In genomic region chr3:50630394-50630793, GRCh38 we compare ENCODE assay signal across 22 cellular contexts. TPM values are rescaled to one million over a fixed set of nuclear protein-coding genes. Genes with fewer than 3 reads are reported as not detected.
A peak's percentile ranks its signal among the peaks of the same experiment; 100 is the strongest.
DNase-seq lines count a peak whose midpoint lies in the region; ATAC-seq, FAIRE-seq and TF ChIP-seq lines count a peak whose summit lies in the region.
"Had no signal": no experiment of that assay in that cellular context is flagged by ENCODE, and none has a peak within 500 bp of the region (broad histone marks: within the 10 kb centered on the region; RNA-seq: fewer than 3 reads in every experiment).

No MANE protein-coding gene starts in this region.

- intact Hi-C loops in CD4-positive, alpha-beta T cell (cut with DNase I, micrococcal nuclease) = no loop called here
- intact Hi-C loops in activated CD8-positive, alpha-beta T cell treated with anti-CD3 and anti-CD28 coated beads for 36 hours (cut with micrococcal nuclease) = no loop called here
- intact Hi-C loops in HepG2 (cut with micrococcal nuclease; ENCODE audit: unreplicated experiment) = no loop called here

- TF ChIP-seq RAD21 in SK-N-SH (IDR thresholded peaks at IDR 0.05; ENCODE audit: low read length) (no peak), HepG2 (CRISPR knock-in tag; IDR thresholded peaks at IDR 0.05) (no peak)

- POLR2A ChIA-PET in CD4-positive, alpha-beta T cell (lab: Charles Lee) = interaction anchor here (1.1 to 3.4 kb wide), 3 partner anchors 10 to 14 kb away, joined by 3 to 10 read pairs (median 5); no protein-coding TSS in a partner anchor
- POLR2A ChIA-PET in activated CD8-positive, alpha-beta T cell treated with anti-CD3 and anti-CD28 coated beads for 36 hours (lab: Charles Lee) = interaction anchor here (1.4 to 1.9 kb wide), 3 partner anchors 10 to 23 kb away, joined by 4 to 8 read pairs (median 7); partner anchors contain the start of gene MAPKAPK3
- POLR2A ChIA-PET in SK-N-SH (lab: Yijun Ruan, JAX) = no interaction called here
- POLR2A ChIA-PET in HepG2 (lab: Yijun Ruan, JAX) = no interaction called here

- in situ Hi-C loops in HepG2 (cut with HindIII; ENCODE audit: extremely low pct_ligation_motif_present, low pct_unique_long_range_greater_than_20kb) = no loop called here

- no peak for TF ChIP-seq CTCF in CD4-positive, alpha-beta T cell (IDR thresholded peaks at IDR 0.05)
- TF ChIP-seq CTCF in activated CD8-positive, alpha-beta T cell treated with anti-CD3 and anti-CD28 coated beads for 36 hours (IDR thresholded peaks at IDR 0.05) = no peak
- TF ChIP-seq CTCF in SK-N-SH (IDR thresholded peaks at IDR 0.05) (no peak), HepG2 (CRISPR knock-in tag; IDR thresholded peaks at IDR 0.05) (no peak)

- H3K9me3 ChIP-seq in CD4-positive, alpha-beta T cell (ENCODE audit: control insufficient read depth, low read length) = no peaks in the 10 kb centered on the region
- H3K9me3 ChIP-seq in SK-N-SH = no peaks in the 10 kb centered on the region
- H3K9me3 ChIP-seq in HepG2 (ENCODE audit: low read length) = no peaks in the 10 kb centered on the region
- H3K9me3 ChIP-seq: BE2C, pancreas, tibial artery had no signal

- H3K4me3 ChIP-seq in SK-N-SH (ENCODE audit: low read depth in 2 of 2, low read length in 1 of 2) (no peak overlapping the region), HepG2 (replicated peaks in 1 of 3; ENCODE audit: insufficient read depth in 1 of 3, low read depth in 2 of 3, low read length in 3 of 3) (no peak overlapping the region)
- H3K4me3 ChIP-seq: hepatocyte, pancreas, tibial artery had no signal

- peak overlapping the region; percentile 70 for H3K27ac Mint-ChIP-seq in CD4-positive, alpha-beta T cell
- H3K27ac Mint-ChIP-seq in activated CD8-positive, alpha-beta T cell treated with anti-CD3 and anti-CD28 coated beads for 36 hours = peak overlapping the region; percentile 61
- H3K27ac Mint-ChIP-seq: activated naive CD4-positive, alpha-beta T cell treated with anti-CD3 and anti-CD28 coated beads, Interleukin-2, amount 10 ng/mL, durations not matched to agents 7 days and 5 days had no signal

- H3K4me2 ChIP-seq in SK-N-SH (no peak overlapping the region), HepG2 (ENCODE audit: low read depth, low read length) (no peak overlapping the region)
- H3K4me2 ChIP-seq: hepatocyte had no signal

- no peaks in the 10 kb centered on the region for H3K27me3 ChIP-seq in CD4-positive, alpha-beta T cell (ENCODE audit: control insufficient read depth, insufficient read depth, low read length)
- H3K27me3 ChIP-seq in SK-N-SH (ENCODE audit: insufficient read depth) (no peaks in the 10 kb centered on the region), HepG2 (ENCODE audit: control insufficient read depth in 1 of 2, insufficient read depth in 2 of 2, low read length in 2 of 2) (no peaks in the 10 kb centered on the region)
- H3K27me3 ChIP-seq: BE2C, hepatocyte, pancreas, tibial artery had no signal

- H3K27me3 Mint-ChIP-seq in CD4-positive, alpha-beta T cell = no peaks in the 10 kb centered on the region
- no peaks in the 10 kb centered on the region for H3K27me3 Mint-ChIP-seq in activated CD8-positive, alpha-beta T cell treated with anti-CD3 and anti-CD28 coated beads for 36 hours
- H3K27me3 Mint-ChIP-seq: activated naive CD4-positive, alpha-beta T cell treated with anti-CD3 and anti-CD28 coated beads, Interleukin-2, amount 10 ng/mL, durations not matched to agents 7 days and 5 days; brain; IgD-negative memory B cell had no signal

- TF ChIP-seq EP300 in SK-N-SH (IDR thresholded peaks at IDR 0.05; ENCODE audit: borderline replicate concordance in 1 of 2, low read depth in 1 of 2, low read length in 1 of 2) (no peak), HepG2 (IDR thresholded peaks at IDR 0.05; ENCODE audit: low read depth in 2 of 2, low read length in 2 of 2) (no peak), HepG2 (CRISPR knock-in tag; IDR thresholded peaks at IDR 0.05; ENCODE audit: borderline replicate concordance) (no peak)

- no peaks in the 10 kb centered on the region for H3K9me3 Mint-ChIP-seq in CD4-positive, alpha-beta T cell
- H3K9me3 Mint-ChIP-seq in activated CD8-positive, alpha-beta T cell treated with anti-CD3 and anti-CD28 coated beads for 36 hours = no peaks in the 10 kb centered on the region
- H3K9me3 Mint-ChIP-seq: activated naive CD4-positive, alpha-beta T cell treated with anti-CD3 and anti-CD28 coated beads, Interleukin-2, amount 10 ng/mL, durations not matched to agents 7 days and 5 days; IgD-negative memory B cell had no signal

- H3F3A ChIP-seq in SK-N-SH (replicated peaks; ENCODE audit: insufficient read depth) = no peaks in the 10 kb centered on the region

- TF ChIP-seq POLR2A in GM12891 (IDR thresholded peaks at IDR 0.05; ENCODE audit: low read depth, low read length) (no peak), HepG2 (IDR thresholded peaks at IDR 0.05; ENCODE audit: insufficient read depth in 1 of 2, low read depth in 2 of 2, low read length in 2 of 2) (no peak)

- FAIRE-seq in GM12891 (lab: Jason Lieb, UNC) (peak; percentile 5), HepG2 (lab: Jason Lieb, UNC) (no peak)
- FAIRE-seq: GM18507, pancreas, small intestine had no signal

- H3K27ac ChIP-seq in CD4-positive, alpha-beta T cell (ENCODE audit: low read depth, low read length) = no peak overlapping the region
- H3K27ac ChIP-seq in SK-N-SH (ENCODE audit: low read depth in 2 of 2, low read length in 1 of 2) = peak overlapping the region in 1 of 2 experiments; percentile 74; a peak in 1 of 4 replicates
- H3K27ac ChIP-seq in HepG2 (ENCODE audit: extremely low read length, insufficient read depth, low read length) = no peak overlapping the region
- H3K27ac ChIP-seq: hepatocyte, pancreas, tibial artery, WERI-Rb-1 had no signal

- H3K4me1 ChIP-seq in SK-N-SH (ENCODE audit: control insufficient read depth in 1 of 2, insufficient read depth in 2 of 2, low read depth in 1 of 2, low read length in 1 of 2) (peaks cover 6 to 43% of the 10 kb centered on the region in 2 experiments; a peak in 3 of 4 replicates), HepG2 (ENCODE audit: insufficient read depth, low read length) (no peaks in the 10 kb centered on the region)
- H3K4me1 ChIP-seq: pancreas had no signal

- ATAC-seq in CD4-positive, alpha-beta T cell (ENCODE audit: poor library complexity) = no peak
- ATAC-seq in activated CD8-positive, alpha-beta T cell treated with anti-CD3 and anti-CD28 coated beads for 36 hours = no peak
- ATAC-seq in HG02884 (IDR thresholded peaks at IDR 0.05; ENCODE audit: unreplicated experiment) (no peak), HepG2 (no peak)

- H4K20me1 ChIP-seq in SK-N-SH (ENCODE audit: insufficient read depth) (no peaks in the 10 kb centered on the region), HepG2 (ENCODE audit: insufficient read depth, low read length) (no peaks in the 10 kb centered on the region)

- CTCF ChIA-PET in CD4-positive, alpha-beta T cell (lab: Charles Lee) = interaction anchor here (1.1 to 1.2 kb wide), 2 partner anchors 14 to 26 kb away, joined by 3 read pairs; no protein-coding TSS in a partner anchor
- CTCF ChIA-PET in activated CD8-positive, alpha-beta T cell treated with anti-CD3 and anti-CD28 coated beads for 36 hours (lab: Charles Lee) = interaction anchor here (1.2 to 8.5 kb wide), 5 partner anchors 10 to 22 kb away, joined by 3 to 47 read pairs (median 4); partner anchors contain the start of gene MAPKAPK3
- CTCF ChIA-PET in SK-N-SH (lab: Yijun Ruan, JAX) (interaction anchor here (0.9 to 14.3 kb wide), 7 partner anchors 12 to 759 kb away, joined by 3 to 162 read pairs (median 5); partner anchors contain the start of gene MAPKAPK3), HepG2 (lab: Yijun Ruan, JAX; ENCODE audit: low intra/inter-chr PET ratio, low total read pairs) (no interaction called here)

- DNase-seq in CD4-positive, alpha-beta T cell = no peak
- DNase-seq in GM12891 (ENCODE audit: insufficient read length, low spot score) (no peak), myocyte (ENCODE audit: low read depth) (peak; percentile 50), SK-N-SH (no peak), HepG2 (ENCODE audit: low spot score) (no peak)
- no peak for DNase-seq in activated CD8-positive, alpha-beta T cell treated with anti-CD3 and anti-CD28 coated beads for 36 hours
- DNase-seq: activated naive CD4-positive, alpha-beta T cell treated with anti-CD3 and anti-CD28 coated beads, Interleukin-2, amount 10 ng/mL, durations not matched to agents 7 days and 5 days; DMS53; effector CD4-positive, alpha-beta T cell; MV-4-11; NCI-H2029 treated with DMSO at 0.1 percent for 48 hours; NCI-H82; pancreas; small intestine; tibial artery; WERI-Rb-1 had no signal

- no peaks in the 10 kb centered on the region; the same call in 1 of the 2 replicates for H3K79me2 ChIP-seq in SK-N-SH (ENCODE audit: insufficient read depth)
- no peaks in the 10 kb centered on the region for H3K79me2 ChIP-seq in HepG2 (ENCODE audit: insufficient read depth, low read length)

- H2AFZ ChIP-seq in SK-N-SH (ENCODE audit: low read depth) = no peak overlapping the region
- H2AFZ ChIP-seq in HepG2 (ENCODE audit: low read length) = no peak overlapping the region
- H2AFZ ChIP-seq: hepatocyte had no signal

- WGBS in SK-N-SH (ENCODE audit: low lambda C conversion rate) = 83% methylated on average over 2 of the region's 6 CpGs
- 82% methylated on average over 4 of the region's 6 CpGs for WGBS in HepG2 (ENCODE audit: low lambda C conversion rate)

- peaks cover 29% of the 10 kb centered on the region for H3K36me3 Mint-ChIP-seq in CD4-positive, alpha-beta T cell (ENCODE audit: low read depth)
- H3K36me3 Mint-ChIP-seq in activated CD8-positive, alpha-beta T cell treated with anti-CD3 and anti-CD28 coated beads for 36 hours (ENCODE audit: low read depth) = peaks cover 57% of the 10 kb centered on the region
- H3K36me3 Mint-ChIP-seq: brain had no signal

- H3K36me3 ChIP-seq in SK-N-SH (replicated peaks in 1 of 2; ENCODE audit: control insufficient read depth in 1 of 2, insufficient read depth in 2 of 2, low read length in 1 of 2) = no peaks in the 10 kb centered on the region
- peaks cover 3 to 15% of the 10 kb centered on the region in 2 experiments; a peak in 2 of 5 replicates for H3K36me3 ChIP-seq in HepG2 (replicated peaks in 1 of 2; ENCODE audit: control insufficient read depth in 1 of 2, insufficient read depth in 2 of 2, low read length in 2 of 2)
- H3K36me3 ChIP-seq: BE2C, pancreas, tibial artery, WERI-Rb-1 had no signal

- no peak overlapping the region for H3K9ac ChIP-seq in SK-N-SH
- no peak overlapping the region for H3K9ac ChIP-seq in HepG2 (ENCODE audit: insufficient read depth, low read depth, low read length)

- H3K9me2 ChIP-seq in SK-N-SH = no peaks in the 10 kb centered on the region

- BruUV-seq in HepG2 (replicated peaks; lab: Mats Ljungman, UMichigan) = no TSS peak

- H3K4me1 Mint-ChIP-seq in CD4-positive, alpha-beta T cell (ENCODE audit: low read depth) = peaks cover 83% of the 10 kb centered on the region
- H3K4me1 Mint-ChIP-seq in activated CD8-positive, alpha-beta T cell treated with anti-CD3 and anti-CD28 coated beads for 36 hours (ENCODE audit: low read depth) = peaks cover 89% of the 10 kb centered on the region

- H3K4me3 Mint-ChIP-seq in CD4-positive, alpha-beta T cell = no peak overlapping the region
- no peak overlapping the region for H3K4me3 Mint-ChIP-seq in activated CD8-positive, alpha-beta T cell treated with anti-CD3 and anti-CD28 coated beads for 36 hours
- H3K4me3 Mint-ChIP-seq: activated naive CD4-positive, alpha-beta T cell treated with anti-CD3 and anti-CD28 coated beads, Interleukin-2, amount 10 ng/mL, durations not matched to agents 7 days and 5 days; brain had no signal

RNA-seq across cellular contexts. Expression of gene MAPKAPK3, which starts 13.4 kb away (rescaled TPM):
- 10 to 100 TPM; 16.4 to 16.6 TPM for total RNA-seq in CD4-positive, alpha-beta T cell
- 10.0 TPM for polyA plus RNA-seq in GM12891 (2012; ENCODE audit: low read depth, missing spikeins)
- 100 to 1,000 TPM; 204 to 205 TPM for total RNA-seq in activated CD8-positive, alpha-beta T cell treated with anti-CD3 and anti-CD28 coated beads for 36 hours
- total RNA-seq in myocyte (91.0 and 92.3 TPM in 2 replicates), HepG2 (2016; rRNA removed; fragmentation: Illumina TruSeq; extraction: Trizol) (41.2 and 48.5 TPM in 2 replicates)
- 31.8 TPM for polyA plus RNA-seq in myocyte (2012)
- polyA plus RNA-seq in SK-N-SH (2012; rRNA removed) (29.4 and 35.6 TPM in 2 replicates), HepG2 (2011; rRNA removed) (39.9 and 46.2 TPM in 2 replicates)
- polyA plus RNA-seq in SK-N-SH (2012; cell fraction: cytosol; rRNA removed) = 18.9 and 25.5 TPM in 2 replicates
- 22.6 and 25.7 TPM in 2 replicates for polyA plus RNA-seq in SK-N-SH (2012; cell fraction: nucleus; rRNA removed)
- total RNA-seq in HepG2 (2016; cell fraction: cytosol; rRNA removed; fragmentation: Illumina TruSeq; extraction: Trizol; ENCODE audit: low read depth) = 18.9 and 21.3 TPM in 2 replicates
- total RNA-seq in HepG2 (2016; cell fraction: insoluble cytoplasmic fraction; rRNA removed; fragmentation: Illumina TruSeq; extraction: Trizol) = 40.5 and 43.9 TPM in 2 replicates
- 51.7 and 60.5 TPM in 2 replicates for total RNA-seq in HepG2 (2016; cell fraction: membrane; rRNA removed; fragmentation: Illumina TruSeq; extraction: Trizol)
- total RNA-seq in HepG2 (2016; cell fraction: nucleus; rRNA removed; fragmentation: Illumina TruSeq; extraction: Trizol) = 21.2 and 24.7 TPM in 2 replicates
- 40.2 and 41.3 TPM in 2 replicates for polyA plus RNA-seq in HepG2 (2011; cell fraction: cytosol; rRNA removed)
- 23.0 and 28.1 TPM in 2 replicates for polyA plus RNA-seq in HepG2 (2011; cell fraction: nucleus; rRNA removed)
- 21.8 and 22.2 TPM in 2 replicates for polyA plus RNA-seq in HepG2 (2012)
- polyA plus RNA-seq in HepG2 (2016; cell fraction: cytosol; fragmentation: Illumina TruSeq; extraction: Trizol; ENCODE audit: low read depth) = 23.5 and 31.3 TPM in 2 replicates
- 53.8 and 56.3 TPM in 2 replicates for polyA plus RNA-seq in HepG2 (2016; cell fraction: insoluble cytoplasmic fraction; fragmentation: Illumina TruSeq; extraction: Trizol; ENCODE audit: low read depth)
- polyA plus RNA-seq in HepG2 (2016; cell fraction: membrane; fragmentation: Illumina TruSeq; extraction: Trizol; ENCODE audit: low read depth) = 50.2 and 54.3 TPM in 2 replicates
- 31.0 and 31.6 TPM in 2 replicates for polyA plus RNA-seq in HepG2 (2016; cell fraction: nucleus; fragmentation: Illumina TruSeq; extraction: Trizol; ENCODE audit: insufficient read depth, low read depth)
- polyA minus RNA-seq in HepG2 (2011; rRNA and poly(A)+ RNA removed; ENCODE audit: low replicate concordance) = 48.5 and 89.7 TPM in 2 replicates
- 15.7 and 16.5 TPM in 2 replicates for polyA minus RNA-seq in HepG2 (2011; cell fraction: cytosol; rRNA and poly(A)+ RNA removed)
- polyA minus RNA-seq in HepG2 (2011; cell fraction: nucleus; rRNA and poly(A)+ RNA removed) = 13.4 and 16.9 TPM in 2 replicates

RNA-seq across cellular contexts. Expression of gene CISH, which starts 18.8 kb away (rescaled TPM):
- total RNA-seq in CD4-positive, alpha-beta T cell = 1 to 10 TPM; 3.5 to 3.7 TPM
- 0.37 TPM for polyA plus RNA-seq in GM12891 (2012; ENCODE audit: low read depth, missing spikeins)
- total RNA-seq in activated CD8-positive, alpha-beta T cell treated with anti-CD3 and anti-CD28 coated beads for 36 hours = 100 to 1,000 TPM; 307 to 308 TPM
- 0.10 and 0.35 TPM in 2 replicates for total RNA-seq in myocyte
- 0.43 TPM for polyA plus RNA-seq in myocyte (2012)
- 2.0 and 2.6 TPM in 2 replicates for polyA plus RNA-seq in SK-N-SH (2012; rRNA removed)
- polyA plus RNA-seq in SK-N-SH (2012; cell fraction: cytosol; rRNA removed) = 1.2 and 1.8 TPM in 2 replicates
- polyA plus RNA-seq in SK-N-SH (2012; cell fraction: nucleus; rRNA removed) = 3.7 TPM in 2 replicates
- 0.73 and 0.91 TPM in 2 replicates for total RNA-seq in HepG2 (2016; rRNA removed; fragmentation: Illumina TruSeq; extraction: Trizol)
- 0.20 and 0.44 TPM in 2 replicates for total RNA-seq in HepG2 (2016; cell fraction: cytosol; rRNA removed; fragmentation: Illumina TruSeq; extraction: Trizol; ENCODE audit: low read depth)
- 0.82 and 1.2 TPM in 2 replicates for total RNA-seq in HepG2 (2016; cell fraction: insoluble cytoplasmic fraction; rRNA removed; fragmentation: Illumina TruSeq; extraction: Trizol)
- total RNA-seq in HepG2 (2016; cell fraction: membrane; rRNA removed; fragmentation: Illumina TruSeq; extraction: Trizol) = 1.2 and 1.4 TPM in 2 replicates
- 0.81 and 0.85 TPM in 2 replicates for total RNA-seq in HepG2 (2016; cell fraction: nucleus; rRNA removed; fragmentation: Illumina TruSeq; extraction: Trizol)
- 1.5 and 2.8 TPM in 2 replicates for polyA plus RNA-seq in HepG2 (2011; rRNA removed)
- polyA plus RNA-seq in HepG2 (2011; cell fraction: cytosol; rRNA removed) = 1.5 and 1.7 TPM in 2 replicates
- 4.4 and 7.4 TPM in 2 replicates for polyA plus RNA-seq in HepG2 (2011; cell fraction: nucleus; rRNA removed)
- polyA plus RNA-seq in HepG2 (2012) = 2.1 and 2.9 TPM in 2 replicates
- 0.21 and 0.27 TPM in 2 replicates for polyA plus RNA-seq in HepG2 (2016; cell fraction: cytosol; fragmentation: Illumina TruSeq; extraction: Trizol; ENCODE audit: low read depth)
- 1.9 and 2.2 TPM in 2 replicates for polyA plus RNA-seq in HepG2 (2016; cell fraction: insoluble cytoplasmic fraction; fragmentation: Illumina TruSeq; extraction: Trizol; ENCODE audit: low read depth)
- 0.84 and 1.0 TPM in 2 replicates for polyA plus RNA-seq in HepG2 (2016; cell fraction: membrane; fragmentation: Illumina TruSeq; extraction: Trizol; ENCODE audit: low read depth)
- 1.9 and 3.2 TPM in 2 replicates for polyA plus RNA-seq in HepG2 (2016; cell fraction: nucleus; fragmentation: Illumina TruSeq; extraction: Trizol; ENCODE audit: insufficient read depth, low read depth)
- polyA minus RNA-seq in HepG2 (2011; rRNA and poly(A)+ RNA removed; ENCODE audit: low replicate concordance) = 1.9 and 6.3 TPM in 2 replicates
- 1.6 and 2.8 TPM in 2 replicates for polyA minus RNA-seq in HepG2 (2011; cell fraction: cytosol; rRNA and poly(A)+ RNA removed)
- polyA minus RNA-seq in HepG2 (2011; cell fraction: nucleus; rRNA and poly(A)+ RNA removed) = 2.6 and 4.6 TPM in 2 replicates

RNA-seq across cellular contexts. Expression of gene DOCK3, which starts 44.3 kb away (rescaled TPM):
- 1 to 10 TPM in 1 of 2 experiments, under 1 TPM in 1; 0.93 to 1.1 TPM for total RNA-seq in CD4-positive, alpha-beta T cell
- 0.04 TPM for polyA plus RNA-seq in GM12891 (2012; ENCODE audit: low read depth, missing spikeins)
- total RNA-seq in activated CD8-positive, alpha-beta T cell treated with anti-CD3 and anti-CD28 coated beads for 36 hours = 1 to 10 TPM; 3.6 to 4.2 TPM
- total RNA-seq in myocyte (1.3 and 1.4 TPM in 2 replicates), HepG2 (2016; rRNA removed; fragmentation: Illumina TruSeq; extraction: Trizol) (not detected in 2 replicates)
- 2.5 TPM for polyA plus RNA-seq in myocyte (2012)
- polyA plus RNA-seq in SK-N-SH (2012; rRNA removed) (0.05 TPM in 2 replicates), HepG2 (2011; rRNA removed) (not detected in 2 replicates)
- 0.04 and 0.05 TPM in 2 replicates for polyA plus RNA-seq in SK-N-SH (2012; cell fraction: cytosol; rRNA removed)
- polyA plus RNA-seq in SK-N-SH (2012; cell fraction: nucleus; rRNA removed) = 0.16 and 0.19 TPM in 2 replicates
- total RNA-seq in HepG2 (2016; cell fraction: cytosol; rRNA removed; fragmentation: Illumina TruSeq; extraction: Trizol; ENCODE audit: low read depth) = not detected in 2 replicates
- total RNA-seq in HepG2 (2016; cell fraction: insoluble cytoplasmic fraction; rRNA removed; fragmentation: Illumina TruSeq; extraction: Trizol) = 0.03 TPM in 1 of 2 replicates, not detected in the other
- total RNA-seq in HepG2 (2016; cell fraction: membrane; rRNA removed; fragmentation: Illumina TruSeq; extraction: Trizol) = not detected in 2 replicates
- total RNA-seq in HepG2 (2016; cell fraction: nucleus; rRNA removed; fragmentation: Illumina TruSeq; extraction: Trizol) = not detected in 2 replicates
- polyA plus RNA-seq in HepG2 (2011; cell fraction: cytosol; rRNA removed) = under 0.01 TPM in 1 of 2 replicates, not detected in the other
- polyA plus RNA-seq in HepG2 (2011; cell fraction: nucleus; rRNA removed) = 0.02 TPM in 1 of 2 replicates, not detected in the other
- 0.01 and 0.04 TPM in 2 replicates for polyA plus RNA-seq in HepG2 (2012)
- 0.01 TPM in 1 of 2 replicates, not detected in the other for polyA plus RNA-seq in HepG2 (2016; cell fraction: cytosol; fragmentation: Illumina TruSeq; extraction: Trizol; ENCODE audit: low read depth)
- not detected in 2 replicates for polyA plus RNA-seq in HepG2 (2016; cell fraction: insoluble cytoplasmic fraction; fragmentation: Illumina TruSeq; extraction: Trizol; ENCODE audit: low read depth)
- not detected in 2 replicates for polyA plus RNA-seq in HepG2 (2016; cell fraction: membrane; fragmentation: Illumina TruSeq; extraction: Trizol; ENCODE audit: low read depth)
- polyA plus RNA-seq in HepG2 (2016; cell fraction: nucleus; fragmentation: Illumina TruSeq; extraction: Trizol; ENCODE audit: insufficient read depth, low read depth) = not detected in 2 replicates
- polyA minus RNA-seq in HepG2 (2011; rRNA and poly(A)+ RNA removed; ENCODE audit: low replicate concordance) = 0.63 TPM in 1 of 2 replicates, not detected in the other
- not detected in 2 replicates for polyA minus RNA-seq in HepG2 (2011; cell fraction: cytosol; rRNA and poly(A)+ RNA removed)
- under 0.01 TPM in 1 of 2 replicates, not detected in the other for polyA minus RNA-seq in HepG2 (2011; cell fraction: nucleus; rRNA and poly(A)+ RNA removed)
- polyA plus RNA-seq: IgD-negative memory B cell had no signal

Comparison
In these comparisons a context has a peak if more than half of its experiments do, and no peak if none do; other contexts are left out.
1. RNA of gene CISH, which starts 18.8 kb away (total RNA-seq): 307 to 308 TPM in activated CD8-positive, alpha-beta T cell treated with anti-CD3 and anti-CD28 coated beads for 36 hours; 3.5 to 3.7 TPM in CD4-positive, alpha-beta T cell, 0.20 to 1.4 TPM in HepG2 and 0.10 to 0.35 TPM in myocyte; every median in the first group is over 10 times any median in the second.
2. POLR2A ChIA-PET loops: an anchor here in CD4-positive, alpha-beta T cell (1.1 to 3.4 kb wide) and activated CD8-positive, alpha-beta T cell treated with anti-CD3 and anti-CD28 coated beads for 36 hours (1.4 to 1.9 kb wide); none called in SK-N-SH and HepG2.